Comparison of ENCODE assay signal across 12 cellular contexts in the genomic region with DNA sequence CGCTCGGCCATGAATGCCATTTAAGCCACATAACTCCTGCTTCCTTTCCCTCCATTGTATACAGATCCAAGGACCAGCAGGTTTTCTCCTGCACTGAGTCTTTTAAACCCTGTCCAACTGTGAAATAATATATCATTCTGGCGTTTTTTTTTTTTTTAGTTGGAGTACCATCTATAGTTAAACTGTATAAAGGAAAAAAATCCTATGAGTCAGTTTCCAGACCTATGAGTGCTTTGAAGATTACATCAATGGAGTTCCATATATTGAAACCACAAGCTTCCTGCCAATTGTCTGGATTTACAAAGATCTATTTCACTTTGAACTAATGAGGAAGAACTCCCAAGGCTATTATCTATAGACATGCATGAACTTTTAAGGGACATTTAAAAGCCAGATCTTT. TPM values are rescaled to one million over a fixed set of nuclear protein-coding genes. Genes with fewer than 3 reads are reported as not detected.
DNase-seq lines count a peak whose midpoint lies in the region; ATAC-seq, FAIRE-seq and TF ChIP-seq lines count a peak whose summit lies in the region.
"Had no signal": no experiment of that assay in that cellular context is flagged by ENCODE, and none has a peak within 500 bp of the region (broad histone marks: within the 10 kb centered on the region; RNA-seq: fewer than 3 reads in every experiment).

No MANE protein-coding gene starts in this region.

- H3K4me3 ChIP-seq in HepG2 (replicated peaks in 1 of 3; ENCODE audit: insufficient read depth in 1 of 3, low read depth in 2 of 3, low read length in 3 of 3) (no peak overlapping the region), right lobe of liver (no peak overlapping the region), skeletal muscle satellite cell (ENCODE audit: low read length) (no peak overlapping the region), neuronal stem cell (ENCODE audit: low read length in 2 of 2) (no peak overlapping the region)
- H3K4me3 ChIP-seq: uterus had no signal

- BruUV-seq in HepG2 (replicated peaks; lab: Mats Ljungman, UMichigan) = no TSS peak

- H3K27me3 Mint-ChIP-seq in brain = peaks cover 13% of the 10 kb centered on the region
- H3K27me3 Mint-ChIP-seq: naive B cell had no signal

- H3K27ac ChIP-seq in HepG2 (ENCODE audit: extremely low read length, insufficient read depth, low read length) (no peak overlapping the region), right lobe of liver (no peak overlapping the region), substantia nigra (ENCODE audit: low read depth, low read length, poor library complexity, severe bottlenecking) (no peak overlapping the region), neuronal stem cell (replicated peaks; ENCODE audit: low read length) (no peak overlapping the region)
- H3K27ac ChIP-seq: uterus had no signal

- H4K20me1 ChIP-seq in HepG2 (ENCODE audit: insufficient read depth, low read length) = peaks cover under 1% of the 10 kb centered on the region; the same call in 1 of the 2 replicates

- no peak overlapping the region for H3K9ac ChIP-seq in HepG2 (ENCODE audit: insufficient read depth, low read depth, low read length)
- H3K9ac ChIP-seq in skeletal muscle satellite cell (ENCODE audit: low read depth, low read length) = no peak overlapping the region
- H3K9ac ChIP-seq in neuronal stem cell (ENCODE audit: low read depth, low read length, poor library complexity) = no peak overlapping the region

- H2BK5ac ChIP-seq in neuronal stem cell (ENCODE audit: low read length) = no peak overlapping the region

- TF ChIP-seq EP300 in HepG2 (IDR thresholded peaks at IDR 0.05; ENCODE audit: low read depth in 2 of 2, low read length in 2 of 2) (peak in 1 of 2 experiments; percentile 62; a peak in 1 of 4 replicates), HepG2 (CRISPR knock-in tag; IDR thresholded peaks at IDR 0.05; ENCODE audit: borderline replicate concordance) (no peak)

- intact Hi-C loops in HepG2 (cut with micrococcal nuclease; ENCODE audit: unreplicated experiment) (no loop called here), right lobe of liver (cut with DNase I) (no loop called here)

- POLR2A ChIA-PET in HepG2 (lab: Yijun Ruan, JAX) = no interaction called here

- H3K18ac ChIP-seq in neuronal stem cell (ENCODE audit: low read length) = no peak overlapping the region

- no peak overlapping the region for H3K14ac ChIP-seq in neuronal stem cell (ENCODE audit: low read length)

- H3K36me3 Mint-ChIP-seq in brain = peaks cover 6% of the 10 kb centered on the region

- H3K4me3 Mint-ChIP-seq in brain = peak overlapping the region in 3 of 5 experiments; percentile 49 to 95 (median 91)

- H3K4me2 ChIP-seq in HepG2 (ENCODE audit: low read depth, low read length) (no peak overlapping the region), skeletal muscle satellite cell (ENCODE audit: low read length) (peak overlapping the region; percentile 5), neuronal stem cell (ENCODE audit: insufficient read depth, low read length, poor library complexity, severe bottlenecking) (no peak overlapping the region)

- H3K23ac ChIP-seq in neuronal stem cell (ENCODE audit: low read depth, low read length, poor library complexity) = no peak overlapping the region

- H3K79me1 ChIP-seq in neuronal stem cell (ENCODE audit: low read depth, low read length) = no peaks in the 10 kb centered on the region

- H2BK120ac ChIP-seq in neuronal stem cell (ENCODE audit: low read depth, low read length) = no peak overlapping the region

- no peaks in the 10 kb centered on the region for H3K36me3 ChIP-seq in HepG2 (replicated peaks in 1 of 2; ENCODE audit: control insufficient read depth in 1 of 2, insufficient read depth in 2 of 2, low read length in 2 of 2)
- no peaks in the 10 kb centered on the region for H3K36me3 ChIP-seq in right lobe of liver
- no peaks in the 10 kb centered on the region for H3K36me3 ChIP-seq in skeletal muscle satellite cell (ENCODE audit: insufficient read depth, low read length)
- peaks cover 0 to 5% of the 10 kb centered on the region in 2 donors for H3K36me3 ChIP-seq in neuronal stem cell (replicated peaks in 1 of 2; ENCODE audit: control insufficient read depth in 2 of 2, insufficient read depth in 2 of 2, low read length in 2 of 2)
- H3K36me3 ChIP-seq: uterus had no signal

- 61% methylated on average over 3 of the region's 3 CpGs for WGBS in HepG2 (ENCODE audit: low lambda C conversion rate)
- 73% methylated on average over 3 of the region's 3 CpGs for WGBS in right lobe of liver (ENCODE audit: insufficient coverage, low coverage, low lambda C conversion rate, missing lambda C conversion rate)
- WGBS in neuronal stem cell (ENCODE audit: extremely low coverage in 2 of 2, insufficient read length in 2 of 2, insufficient replicate concordance in 1 of 2), 2 donors = no CpG with 5 or more reads among the region's 3 CpGs

- H3K9me3 ChIP-seq in HepG2 (ENCODE audit: low read length) (no peaks in the 10 kb centered on the region), right lobe of liver (no peaks in the 10 kb centered on the region), skeletal muscle satellite cell (replicated peaks; ENCODE audit: low read length) (no peaks in the 10 kb centered on the region), neuronal stem cell (replicated peaks in 1 of 2; ENCODE audit: control insufficient read depth in 2 of 2, insufficient read depth in 1 of 2, low read depth in 1 of 2, low read length in 2 of 2) (no peaks in the 10 kb centered on the region)
- H3K9me3 ChIP-seq: uterus had no signal

- H3K79me2 ChIP-seq in HepG2 (ENCODE audit: insufficient read depth, low read length) = peaks cover 21% of the 10 kb centered on the region

- H3K4ac ChIP-seq in neuronal stem cell (ENCODE audit: low read length) = no peak overlapping the region

- TF ChIP-seq CTCF in HepG2 (CRISPR knock-in tag; IDR thresholded peaks at IDR 0.05) (no peak), right lobe of liver (IDR thresholded peaks at IDR 0.05) (no peak), brain (conservative IDR thresholded peaks at IDR 0.05) (no peak)

- H3K27ac Mint-ChIP-seq in brain = peak overlapping the region in 1 of 5 experiments; percentile 7

- CTCF ChIA-PET in HepG2 (lab: Yijun Ruan, JAX; ENCODE audit: low intra/inter-chr PET ratio, low total read pairs) = no interaction called here

- TF ChIP-seq RAD21 in HepG2 (CRISPR knock-in tag; IDR thresholded peaks at IDR 0.05) = no peak

- H3K4me1 ChIP-seq in HepG2 (ENCODE audit: insufficient read depth, low read length) (peaks cover 56% of the 10 kb centered on the region), right lobe of liver (peaks cover 0 to 23% (median 9%) of the 10 kb centered on the region in 4 donors), skeletal muscle satellite cell (ENCODE audit: control insufficient read depth, insufficient read depth, low read length) (peaks cover 41% of the 10 kb centered on the region), neuronal stem cell (ENCODE audit: control insufficient read depth in 2 of 2, insufficient read depth in 1 of 2, low read depth in 1 of 2, low read length in 2 of 2) (peaks cover under 1 to 3% of the 10 kb centered on the region in 2 donors)
- H3K4me1 ChIP-seq: uterus had no signal

- no peak overlapping the region for H2BK12ac ChIP-seq in neuronal stem cell (ENCODE audit: low read length)

- no peak overlapping the region for H2AFZ ChIP-seq in HepG2 (ENCODE audit: low read length)
- no peak overlapping the region for H2AFZ ChIP-seq in neuronal stem cell (ENCODE audit: low read length)

- TF ChIP-seq POLR2A in HepG2 (IDR thresholded peaks at IDR 0.05; ENCODE audit: insufficient read depth in 1 of 2, low read depth in 2 of 2, low read length in 2 of 2) (no peak), right lobe of liver (IDR thresholded peaks at IDR 0.05) (no peak)

- H3K9me3 Mint-ChIP-seq in brain = peaks cover 0 to 3% (median 0%) of the 10 kb centered on the region in 5 experiments
- H3K9me3 Mint-ChIP-seq: naive B cell had no signal

- ATAC-seq in HepG2 (no peak), right lobe of liver (no peak)

- no peak overlapping the region for H4K91ac ChIP-seq in neuronal stem cell (ENCODE audit: low read depth, low read length, poor library complexity)

- H3K4me1 Mint-ChIP-seq in brain = peaks cover 30% of the 10 kb centered on the region

- DNase-seq in HepG2 (ENCODE audit: low spot score) = peak; percentile 79
- DNase-seq in right lobe of liver = no peak
- peak; percentile 50 for DNase-seq in NCI-H226
- no peak for DNase-seq in substantia nigra (lab: John Stamatoyannopoulos, UW)
- DNase-seq in inferior parietal cortex (ENCODE audit: extremely low spot score) = no peak
- no peak for DNase-seq in neuronal stem cell (ENCODE audit: low spot score)
- DNase-seq: aorta, islet precursor cell, naive B cell, uterus had no signal

- no peak for FAIRE-seq in HepG2 (lab: Jason Lieb, UNC)

- no peak overlapping the region for H2AK5ac ChIP-seq in neuronal stem cell (ENCODE audit: low read depth, low read length)

- H2BK15ac ChIP-seq in neuronal stem cell (ENCODE audit: low read length) = no peak overlapping the region

- no peaks in the 10 kb centered on the region; a peak in 1 of 5 replicates for H3K27me3 ChIP-seq in HepG2 (ENCODE audit: control insufficient read depth in 1 of 2, insufficient read depth in 2 of 2, low read length in 2 of 2)
- no peaks in the 10 kb centered on the region for H3K27me3 ChIP-seq in right lobe of liver
- no peaks in the 10 kb centered on the region for H3K27me3 ChIP-seq in skeletal muscle satellite cell (ENCODE audit: control insufficient read depth, insufficient read depth, low read length)
- H3K27me3 ChIP-seq in neuronal stem cell (ENCODE audit: control insufficient read depth in 3 of 3, insufficient read depth in 3 of 3, low read depth in 1 of 3, low read length in 3 of 3) = no peaks in the 10 kb centered on the region
- H3K27me3 ChIP-seq: uterus had no signal

- H4K8ac ChIP-seq in neuronal stem cell (ENCODE audit: low read depth, low read length) = no peak overlapping the region

- in situ Hi-C loops in HepG2 (cut with HindIII; ENCODE audit: extremely low pct_ligation_motif_present, low pct_unique_long_range_greater_than_20kb) = loop anchor here (10.0 to 25.0 kb wide), 2 partner anchors 84 to 657 kb away; no protein-coding TSS in a partner anchor

RNA-seq across cellular contexts. Expression of a gene that starts 2.4 kb away (rescaled TPM):
- 43.9 and 58.3 TPM in 2 replicates for total RNA-seq in HepG2 (2016; rRNA removed; fragmentation: Illumina TruSeq; extraction: Trizol)
- total RNA-seq in HepG2 (2016; cell fraction: cytosol; rRNA removed; fragmentation: Illumina TruSeq; extraction: Trizol; ENCODE audit: low read depth) = 12.6 and 16.9 TPM in 2 replicates
- total RNA-seq in HepG2 (2016; cell fraction: insoluble cytoplasmic fraction; rRNA removed; fragmentation: Illumina TruSeq; extraction: Trizol) = 42.4 and 58.8 TPM in 2 replicates
- total RNA-seq in HepG2 (2016; cell fraction: membrane; rRNA removed; fragmentation: Illumina TruSeq; extraction: Trizol) = 24.9 and 27.8 TPM in 2 replicates
- 42.9 and 45.6 TPM in 2 replicates for total RNA-seq in HepG2 (2016; cell fraction: nucleus; rRNA removed; fragmentation: Illumina TruSeq; extraction: Trizol)
- polyA plus RNA-seq in HepG2 (2011; rRNA removed) = 58.7 and 89.0 TPM in 2 replicates
- 25.9 and 33.0 TPM in 2 replicates for polyA plus RNA-seq in HepG2 (2011; cell fraction: cytosol; rRNA removed)
- polyA plus RNA-seq in HepG2 (2011; cell fraction: nucleus; rRNA removed) = 93.3 and 107 TPM in 2 replicates
- polyA plus RNA-seq in HepG2 (2012) = 35.2 and 39.1 TPM in 2 replicates
- 4.8 and 5.1 TPM in 2 replicates for polyA plus RNA-seq in HepG2 (2016; cell fraction: cytosol; fragmentation: Illumina TruSeq; extraction: Trizol; ENCODE audit: low read depth)
- polyA plus RNA-seq in HepG2 (2016; cell fraction: insoluble cytoplasmic fraction; fragmentation: Illumina TruSeq; extraction: Trizol; ENCODE audit: low read depth) = 31.6 and 31.8 TPM in 2 replicates
- polyA plus RNA-seq in HepG2 (2016; cell fraction: membrane; fragmentation: Illumina TruSeq; extraction: Trizol; ENCODE audit: low read depth) = 8.4 and 9.1 TPM in 2 replicates
- polyA plus RNA-seq in HepG2 (2016; cell fraction: nucleus; fragmentation: Illumina TruSeq; extraction: Trizol; ENCODE audit: insufficient read depth, low read depth) = 36.3 and 37.2 TPM in 2 replicates
- 20.1 and 50.7 TPM in 2 replicates for polyA minus RNA-seq in HepG2 (2011; rRNA and poly(A)+ RNA removed; ENCODE audit: low replicate concordance)
- polyA minus RNA-seq in HepG2 (2011; cell fraction: cytosol; rRNA and poly(A)+ RNA removed) = 50.6 and 52.2 TPM in 2 replicates
- polyA minus RNA-seq in HepG2 (2011; cell fraction: nucleus; rRNA and poly(A)+ RNA removed) = 154 and 172 TPM in 2 replicates
- total RNA-seq in right lobe of liver = 10 to 100 TPM in 3 of 6 experiments, 1 to 10 TPM in 3; 9.2 to 16.0 (median 10.2) TPM
- polyA plus RNA-seq in brain (ENCODE audit: insufficient read depth, low read depth, low replicate concordance) = 3.4 TPM
- total RNA-seq in skeletal muscle satellite cell (2012; rRNA removed) = 9.0 and 9.1 TPM in 2 replicates
- 12.1 TPM for polyA plus RNA-seq in neuronal stem cell (2013, experiment 1 of 2)
- polyA plus RNA-seq in neuronal stem cell (2013, experiment 2 of 2) = 12.2 TPM

RNA-seq across cellular contexts. Expression of a gene that starts 40.0 kb away (rescaled TPM):
- 0.21 and 0.31 TPM in 2 replicates for total RNA-seq in HepG2 (2016; rRNA removed; fragmentation: Illumina TruSeq; extraction: Trizol)
- total RNA-seq in HepG2 (2016; cell fraction: cytosol; rRNA removed; fragmentation: Illumina TruSeq; extraction: Trizol; ENCODE audit: low read depth) = 0.09 and 0.10 TPM in 2 replicates
- 0.21 and 0.24 TPM in 2 replicates for total RNA-seq in HepG2 (2016; cell fraction: insoluble cytoplasmic fraction; rRNA removed; fragmentation: Illumina TruSeq; extraction: Trizol)
- 0.06 and 0.07 TPM in 2 replicates for total RNA-seq in HepG2 (2016; cell fraction: membrane; rRNA removed; fragmentation: Illumina TruSeq; extraction: Trizol)
- 0.75 and 1.1 TPM in 2 replicates for total RNA-seq in HepG2 (2016; cell fraction: nucleus; rRNA removed; fragmentation: Illumina TruSeq; extraction: Trizol)
- 2.4 and 3.9 TPM in 2 replicates for polyA plus RNA-seq in HepG2 (2011; rRNA removed)
- polyA plus RNA-seq in HepG2 (2011; cell fraction: cytosol; rRNA removed) = 1.0 and 1.5 TPM in 2 replicates
- 9.1 and 12.8 TPM in 2 replicates for polyA plus RNA-seq in HepG2 (2011; cell fraction: nucleus; rRNA removed)
- polyA plus RNA-seq in HepG2 (2012) = 5.6 and 9.2 TPM in 2 replicates
- polyA plus RNA-seq in HepG2 (2016; cell fraction: cytosol; fragmentation: Illumina TruSeq; extraction: Trizol; ENCODE audit: low read depth) = 0.05 and 0.07 TPM in 2 replicates
- 0.13 and 0.22 TPM in 2 replicates for polyA plus RNA-seq in HepG2 (2016; cell fraction: insoluble cytoplasmic fraction; fragmentation: Illumina TruSeq; extraction: Trizol; ENCODE audit: low read depth)
- 0.09 and 0.14 TPM in 2 replicates for polyA plus RNA-seq in HepG2 (2016; cell fraction: membrane; fragmentation: Illumina TruSeq; extraction: Trizol; ENCODE audit: low read depth)
- polyA plus RNA-seq in HepG2 (2016; cell fraction: nucleus; fragmentation: Illumina TruSeq; extraction: Trizol; ENCODE audit: insufficient read depth, low read depth) = 0.51 and 1.2 TPM in 2 replicates
- 0.21 and 2.9 TPM in 2 replicates for polyA minus RNA-seq in HepG2 (2011; rRNA and poly(A)+ RNA removed; ENCODE audit: low replicate concordance)
- 1.4 and 2.6 TPM in 2 replicates for polyA minus RNA-seq in HepG2 (2011; cell fraction: cytosol; rRNA and poly(A)+ RNA removed)
- 24.1 and 33.8 TPM in 2 replicates for polyA minus RNA-seq in HepG2 (2011; cell fraction: nucleus; rRNA and poly(A)+ RNA removed)
- total RNA-seq in right lobe of liver = 10 to 100 TPM in 3 of 6 experiments, 1 to 10 TPM in 2, under 1 TPM in 1; 0.66 to 27.9 (median 8.4) TPM
- not detected for polyA plus RNA-seq in brain (ENCODE audit: insufficient read depth, low read depth, low replicate concordance)
- total RNA-seq in skeletal muscle satellite cell (2012; rRNA removed) = 2.3 and 5.7 TPM in 2 replicates
- polyA plus RNA-seq in neuronal stem cell (2013, experiment 1 of 2) = 0.28 TPM
- polyA plus RNA-seq in neuronal stem cell (2013, experiment 2 of 2) = 0.21 TPM

Comparison
In these comparisons a context has a peak if more than half of its experiments do, and no peak if none do; other contexts are left out.
1. DNase-seq: peak in HepG2 (single experiment) and NCI-H226 (single experiment); none in right lobe of liver (0 of 3), substantia nigra (0 of 49), inferior parietal cortex (single experiment) and neuronal stem cell (single experiment).